8 cellular contexts compared by ENCODE assay signal in genomic region chr17:77325537-77325825, GRCh38.
DNase-seq lines count a peak whose midpoint lies in the region; ATAC-seq, FAIRE-seq and TF ChIP-seq lines count a peak whose summit lies in the region.

No MANE protein-coding gene starts in this region.

- H3K27ac ChIP-seq in neutrophil, result peak overlapping the region; percentile 67
- no peak overlapping the region for H3K27ac ChIP-seq in endodermal cell (ENCODE audit: low read depth, low read length)

- FAIRE-seq in GM12891 (lab: Jason Lieb, UNC), result no peak

- H3K4me3 Mint-ChIP-seq in activated naive CD8-positive, alpha-beta T cell treated with anti-CD3 and anti-CD28 coated beads for 36 hours, result no peak overlapping the region
- H3K4me3 Mint-ChIP-seq in endodermal cell, result no peak overlapping the region

- H3K36me3 Mint-ChIP-seq in activated naive CD8-positive, alpha-beta T cell treated with anti-CD3 and anti-CD28 coated beads for 36 hours, result peaks cover 3% of the 10 kb centered on the region
- H3K36me3 Mint-ChIP-seq in endodermal cell (ENCODE audit: low read depth), result peaks cover 3% of the 10 kb centered on the region

- H3K9me3 ChIP-seq in neutrophil (no peaks in the 10 kb centered on the region), endodermal cell (ENCODE audit: control insufficient read depth, low read length) (no peaks in the 10 kb centered on the region), mucosa of descending colon (no peaks in the 10 kb centered on the region)

- H3K4me3 ChIP-seq in neutrophil (ENCODE audit: low read depth in 1 of 2, low read length in 1 of 2) (no peak overlapping the region), endodermal cell (ENCODE audit: low read length) (no peak overlapping the region), mucosa of descending colon (no peak overlapping the region)

- peaks cover 73 to 75% of the 10 kb centered on the region in 2 experiments for H3K4me1 ChIP-seq in neutrophil (ENCODE audit: control insufficient read depth in 1 of 2, insufficient read depth in 1 of 2, low read depth in 1 of 2, low read length in 1 of 2)
- no peaks in the 10 kb centered on the region for H3K4me1 ChIP-seq in endodermal cell (ENCODE audit: control insufficient read depth, insufficient read depth, low read length)
- peaks cover 62% of the 10 kb centered on the region for H3K4me1 ChIP-seq in mucosa of descending colon (ENCODE audit: low read depth)

- H3K27me3 Mint-ChIP-seq in activated naive CD8-positive, alpha-beta T cell treated with anti-CD3 and anti-CD28 coated beads for 36 hours, result no peaks in the 10 kb centered on the region
- no peaks in the 10 kb centered on the region for H3K27me3 Mint-ChIP-seq in endodermal cell (ENCODE audit: insufficient read depth)

- H3K36me3 ChIP-seq in neutrophil (no peaks in the 10 kb centered on the region), endodermal cell (ENCODE audit: control insufficient read depth, insufficient read depth, low read length) (no peaks in the 10 kb centered on the region), mucosa of descending colon (ENCODE audit: low read depth) (no peaks in the 10 kb centered on the region)

- peak; percentile 13 for ATAC-seq in GM18870 (IDR thresholded peaks at IDR 0.05; ENCODE audit: unreplicated experiment)
- peak; percentile 28 for ATAC-seq in HG02678 (IDR thresholded peaks at IDR 0.05; ENCODE audit: unreplicated experiment)
- ATAC-seq in sciatic nerve, result no peak
- ATAC-seq in mucosa of descending colon, result no peak

- H3K9me3 Mint-ChIP-seq in activated naive CD8-positive, alpha-beta T cell treated with anti-CD3 and anti-CD28 coated beads for 36 hours, result peaks cover 4% of the 10 kb centered on the region
- no peaks in the 10 kb centered on the region for H3K9me3 Mint-ChIP-seq in endodermal cell

- intact Hi-C loops in sciatic nerve (cut with DNase I) (loop anchor here (5.0 kb wide), 2 partner anchors 102 to 172 kb away; no protein-coding TSS in a partner anchor), mucosa of descending colon (cut with DNase I, micrococcal nuclease) (no loop called here)

- no peak for DNase-seq in activated naive CD8-positive, alpha-beta T cell treated with anti-CD3 and anti-CD28 coated beads for 36 hours
- no peak for DNase-seq in endodermal cell
- DNase-seq in sciatic nerve (ENCODE audit: low spot score), result no peak
- DNase-seq in mucosa of descending colon, result no peak
- DNase-seq in GM12891 (ENCODE audit: insufficient read length, low spot score), result no peak

- no peaks in the 10 kb centered on the region for H3K27me3 ChIP-seq in neutrophil
- H3K27me3 ChIP-seq in endodermal cell (ENCODE audit: control insufficient read depth, insufficient read depth, low read length, poor library complexity, severe bottlenecking), result no peaks in the 10 kb centered on the region

- H3K27ac Mint-ChIP-seq in activated naive CD8-positive, alpha-beta T cell treated with anti-CD3 and anti-CD28 coated beads for 36 hours, result peak overlapping the region; percentile 91
- no peak overlapping the region for H3K27ac Mint-ChIP-seq in endodermal cell

- H3K9ac ChIP-seq in endodermal cell (ENCODE audit: extremely low read depth, low read length, poor library complexity, severe bottlenecking), result no peak overlapping the region

- TF ChIP-seq CTCF in neutrophil (IDR thresholded peaks at IDR 0.05), result no peak
- no peak for TF ChIP-seq CTCF in endodermal cell (conservative IDR thresholded peaks at IDR 0.05)
- no peak for TF ChIP-seq CTCF in mucosa of descending colon (IDR thresholded peaks at IDR 0.05)

- H3K4me1 Mint-ChIP-seq in activated naive CD8-positive, alpha-beta T cell treated with anti-CD3 and anti-CD28 coated beads for 36 hours, result peaks cover 42% of the 10 kb centered on the region
- peaks cover 6% of the 10 kb centered on the region for H3K4me1 Mint-ChIP-seq in endodermal cell

- TF ChIP-seq POLR2A in GM12891 (IDR thresholded peaks at IDR 0.05; ENCODE audit: low read depth, low read length), result no peak

- WGBS in endodermal cell (ENCODE audit: insufficient coverage in 1 of 2, insufficient read length in 1 of 2), 2 experiments, result 88 to 91% methylated on average over 5 to 7 of the region's 7 CpGs

TF ChIP-seq in GM12891, 5 proteins besides CTCF, POLR2A, EP300 and RAD21:
- TF ChIP-seq PAX5 (IDR thresholded peaks at IDR 0.05; ENCODE audit: insufficient read depth, low read length, severe bottlenecking), result no peak
- TF ChIP-seq TAF1 (IDR thresholded peaks at IDR 0.05; ENCODE audit: low read depth, low read length), result no peak
- TF ChIP-seq POLR2AphosphoS5 (IDR thresholded peaks at IDR 0.05; ENCODE audit: low read depth, low read length), result no peak
- no peak for TF ChIP-seq SPI1 (IDR thresholded peaks at IDR 0.05; ENCODE audit: low read depth, low read length)
- no peak for TF ChIP-seq POU2F2 (IDR thresholded peaks at IDR 0.05; ENCODE audit: low read depth, low read length)

Comparison
In these comparisons a context has a peak if more than half of its experiments do, and no peak if none do; other contexts are left out.
1. ATAC-seq: peak in GM18870 (single experiment) and HG02678 (single experiment); none in sciatic nerve (single experiment) and mucosa of descending colon (single experiment).